ENCODE assay signal across 1 cellular context in the genomic region with DNA sequence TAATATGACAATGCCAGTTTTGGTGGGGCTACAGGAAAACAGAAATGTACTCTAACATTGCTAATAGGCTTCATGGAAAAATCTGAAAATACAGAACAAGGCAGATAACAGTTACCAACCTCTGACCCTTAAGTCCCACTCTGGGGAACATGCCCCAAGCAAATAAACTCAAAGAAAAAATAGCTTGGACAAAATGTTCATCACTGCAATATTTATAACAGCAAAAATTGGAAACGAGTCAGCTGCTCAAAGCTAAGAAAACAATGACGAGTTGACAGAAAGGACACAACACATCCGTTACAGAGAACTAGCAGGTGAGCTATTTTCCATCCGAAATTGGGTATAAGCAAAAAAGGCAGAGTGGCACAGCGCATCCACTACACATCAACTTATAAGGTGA.
TF ChIP-seq lines count a peak whose summit lies in the region.

No MANE protein-coding gene starts in this region.

TF ChIP-seq in GM23338, 12 proteins besides CTCF, POLR2A, EP300 and RAD21 (continued from another document):
- TF ChIP-seq, protein P1, sequence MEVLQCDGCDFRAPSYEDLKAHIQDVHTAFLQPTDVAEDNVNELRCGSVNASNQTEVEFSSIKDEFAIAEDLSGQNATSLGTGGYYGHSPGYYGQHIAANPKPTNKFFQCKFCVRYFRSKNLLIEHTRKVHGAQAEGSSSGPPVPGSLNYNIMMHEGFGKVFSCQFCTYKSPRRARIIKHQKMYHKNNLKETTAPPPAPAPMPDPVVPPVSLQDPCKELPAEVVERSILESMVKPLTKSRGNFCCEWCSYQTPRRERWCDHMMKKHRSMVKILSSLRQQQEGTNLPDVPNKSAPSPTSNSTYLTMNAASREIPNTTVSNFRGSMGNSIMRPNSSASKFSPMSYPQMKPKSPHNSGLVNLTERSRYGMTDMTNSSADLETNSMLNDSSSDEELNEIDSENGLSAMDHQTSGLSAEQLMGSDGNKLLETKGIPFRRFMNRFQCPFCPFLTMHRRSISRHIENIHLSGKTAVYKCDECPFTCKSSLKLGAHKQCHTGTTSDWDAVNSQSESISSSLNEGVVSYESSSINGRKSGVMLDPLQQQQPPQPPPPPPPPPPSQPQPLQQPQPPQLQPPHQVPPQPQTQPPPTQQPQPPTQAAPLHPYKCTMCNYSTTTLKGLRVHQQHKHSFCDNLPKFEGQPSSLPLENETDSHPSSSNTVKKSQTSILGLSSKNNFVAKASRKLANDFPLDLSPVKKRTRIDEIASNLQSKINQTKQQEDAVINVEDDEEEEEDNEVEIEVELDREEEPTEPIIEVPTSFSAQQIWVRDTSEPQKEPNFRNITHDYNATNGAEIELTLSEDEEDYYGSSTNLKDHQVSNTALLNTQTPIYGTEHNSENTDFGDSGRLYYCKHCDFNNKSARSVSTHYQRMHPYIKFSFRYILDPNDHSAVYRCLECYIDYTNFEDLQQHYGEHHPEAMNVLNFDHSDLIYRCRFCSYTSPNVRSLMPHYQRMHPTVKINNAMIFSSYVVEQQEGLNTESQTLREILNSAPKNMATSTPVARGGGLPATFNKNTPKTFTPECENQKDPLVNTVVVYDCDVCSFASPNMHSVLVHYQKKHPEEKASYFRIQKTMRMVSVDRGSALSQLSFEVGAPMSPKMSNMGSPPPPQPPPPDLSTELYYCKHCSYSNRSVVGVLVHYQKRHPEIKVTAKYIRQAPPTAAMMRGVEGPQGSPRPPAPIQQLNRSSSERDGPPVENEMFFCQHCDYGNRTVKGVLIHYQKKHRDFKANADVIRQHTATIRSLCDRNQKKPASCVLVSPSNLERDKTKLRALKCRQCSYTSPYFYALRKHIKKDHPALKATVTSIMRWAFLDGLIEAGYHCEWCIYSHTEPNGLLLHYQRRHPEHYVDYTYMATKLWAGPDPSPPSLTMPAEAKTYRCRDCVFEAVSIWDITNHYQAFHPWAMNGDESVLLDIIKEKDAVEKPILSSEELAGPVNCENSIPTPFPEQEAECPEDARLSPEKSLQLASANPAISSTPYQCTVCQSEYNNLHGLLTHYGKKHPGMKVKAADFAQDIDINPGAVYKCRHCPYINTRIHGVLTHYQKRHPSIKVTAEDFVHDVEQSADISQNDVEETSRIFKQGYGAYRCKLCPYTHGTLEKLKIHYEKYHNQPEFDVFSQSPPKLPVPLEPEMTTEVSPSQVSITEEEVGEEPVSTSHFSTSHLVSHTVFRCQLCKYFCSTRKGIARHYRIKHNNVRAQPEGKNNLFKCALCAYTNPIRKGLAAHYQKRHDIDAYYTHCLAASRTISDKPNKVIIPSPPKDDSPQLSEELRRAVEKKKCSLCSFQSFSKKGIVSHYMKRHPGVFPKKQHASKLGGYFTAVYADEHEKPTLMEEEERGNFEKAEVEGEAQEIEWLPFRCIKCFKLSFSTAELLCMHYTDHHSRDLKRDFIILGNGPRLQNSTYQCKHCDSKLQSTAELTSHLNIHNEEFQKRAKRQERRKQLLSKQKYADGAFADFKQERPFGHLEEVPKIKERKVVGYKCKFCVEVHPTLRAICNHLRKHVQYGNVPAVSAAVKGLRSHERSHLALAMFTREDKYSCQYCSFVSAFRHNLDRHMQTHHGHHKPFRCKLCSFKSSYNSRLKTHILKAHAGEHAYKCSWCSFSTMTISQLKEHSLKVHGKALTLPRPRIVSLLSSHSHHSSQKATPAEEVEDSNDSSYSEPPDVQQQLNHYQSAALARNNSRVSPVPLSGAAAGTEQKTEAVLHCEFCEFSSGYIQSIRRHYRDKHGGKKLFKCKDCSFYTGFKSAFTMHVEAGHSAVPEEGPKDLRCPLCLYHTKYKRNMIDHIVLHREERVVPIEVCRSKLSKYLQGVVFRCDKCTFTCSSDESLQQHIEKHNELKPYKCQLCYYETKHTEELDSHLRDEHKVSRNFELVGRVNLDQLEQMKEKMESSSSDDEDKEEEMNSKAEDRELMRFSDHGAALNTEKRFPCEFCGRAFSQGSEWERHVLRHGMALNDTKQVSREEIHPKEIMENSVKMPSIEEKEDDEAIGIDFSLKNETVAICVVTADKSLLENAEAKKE (CRISPR knock-in tag; IDR thresholded peaks at IDR 0.05) = no peak
- TF ChIP-seq POLR2AphosphoS5 (IDR thresholded peaks at IDR 0.05; ENCODE audit: low read depth) (no peak), ZNF331 (CRISPR knock-in tag; IDR thresholded peaks at IDR 0.05; ENCODE audit: low read depth) (no peak)
- TF ChIP-seq, protein P2, sequence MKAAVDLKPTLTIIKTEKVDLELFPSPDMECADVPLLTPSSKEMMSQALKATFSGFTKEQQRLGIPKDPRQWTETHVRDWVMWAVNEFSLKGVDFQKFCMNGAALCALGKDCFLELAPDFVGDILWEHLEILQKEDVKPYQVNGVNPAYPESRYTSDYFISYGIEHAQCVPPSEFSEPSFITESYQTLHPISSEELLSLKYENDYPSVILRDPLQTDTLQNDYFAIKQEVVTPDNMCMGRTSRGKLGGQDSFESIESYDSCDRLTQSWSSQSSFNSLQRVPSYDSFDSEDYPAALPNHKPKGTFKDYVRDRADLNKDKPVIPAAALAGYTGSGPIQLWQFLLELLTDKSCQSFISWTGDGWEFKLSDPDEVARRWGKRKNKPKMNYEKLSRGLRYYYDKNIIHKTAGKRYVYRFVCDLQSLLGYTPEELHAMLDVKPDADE (IDR thresholded peaks at IDR 0.05) = no peak
- TF ChIP-seq, protein P3, sequence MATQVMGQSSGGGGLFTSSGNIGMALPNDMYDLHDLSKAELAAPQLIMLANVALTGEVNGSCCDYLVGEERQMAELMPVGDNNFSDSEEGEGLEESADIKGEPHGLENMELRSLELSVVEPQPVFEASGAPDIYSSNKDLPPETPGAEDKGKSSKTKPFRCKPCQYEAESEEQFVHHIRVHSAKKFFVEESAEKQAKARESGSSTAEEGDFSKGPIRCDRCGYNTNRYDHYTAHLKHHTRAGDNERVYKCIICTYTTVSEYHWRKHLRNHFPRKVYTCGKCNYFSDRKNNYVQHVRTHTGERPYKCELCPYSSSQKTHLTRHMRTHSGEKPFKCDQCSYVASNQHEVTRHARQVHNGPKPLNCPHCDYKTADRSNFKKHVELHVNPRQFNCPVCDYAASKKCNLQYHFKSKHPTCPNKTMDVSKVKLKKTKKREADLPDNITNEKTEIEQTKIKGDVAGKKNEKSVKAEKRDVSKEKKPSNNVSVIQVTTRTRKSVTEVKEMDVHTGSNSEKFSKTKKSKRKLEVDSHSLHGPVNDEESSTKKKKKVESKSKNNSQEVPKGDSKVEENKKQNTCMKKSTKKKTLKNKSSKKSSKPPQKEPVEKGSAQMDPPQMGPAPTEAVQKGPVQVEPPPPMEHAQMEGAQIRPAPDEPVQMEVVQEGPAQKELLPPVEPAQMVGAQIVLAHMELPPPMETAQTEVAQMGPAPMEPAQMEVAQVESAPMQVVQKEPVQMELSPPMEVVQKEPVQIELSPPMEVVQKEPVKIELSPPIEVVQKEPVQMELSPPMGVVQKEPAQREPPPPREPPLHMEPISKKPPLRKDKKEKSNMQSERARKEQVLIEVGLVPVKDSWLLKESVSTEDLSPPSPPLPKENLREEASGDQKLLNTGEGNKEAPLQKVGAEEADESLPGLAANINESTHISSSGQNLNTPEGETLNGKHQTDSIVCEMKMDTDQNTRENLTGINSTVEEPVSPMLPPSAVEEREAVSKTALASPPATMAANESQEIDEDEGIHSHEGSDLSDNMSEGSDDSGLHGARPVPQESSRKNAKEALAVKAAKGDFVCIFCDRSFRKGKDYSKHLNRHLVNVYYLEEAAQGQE (IDR thresholded peaks at IDR 0.05; ENCODE audit: unreplicated experiment) = no peak
